15 cellular contexts compared by ENCODE assay signal in genomic region chr6:157646012-157646411, GRCh38.
"Had no signal": no experiment of that assay in that cellular context is flagged by ENCODE, and none has a peak within 500 bp of the region (broad histone marks: within the 10 kb centered on the region; RNA-seq: fewer than 3 reads in every experiment).

No MANE protein-coding gene starts in this region.

- ATAC-seq: activated CD8-positive, alpha-beta T cell treated with anti-CD3 and anti-CD28 coated beads, Interleukin-2, amount 10 ng/mL, durations not matched to agents 7 days and 5 days; natural killer cell had no signal

- DNase-seq: activated B cell treated with CpG ODN at 0.5 μM for 24 hours; activated CD4-positive, alpha-beta T cell treated with anti-CD3 and anti-CD28 coated beads, Interleukin-2, amount 10 ng/mL, durations not matched to agents 24 days and 14 days; activated CD8-positive, alpha-beta memory T cell treated with anti-CD3 and anti-CD28 coated beads, Interleukin-2, amount 50 U/mL, for 4 hours; activated CD8-positive, alpha-beta T cell treated with anti-CD3 and anti-CD28 coated beads, Interleukin-2, amount 10 ng/mL, durations not matched to agents 7 days and 5 days; activated effector memory CD4-positive, alpha-beta T cell treated with anti-CD3 and anti-CD28 coated beads, Interleukin-2, amount 50 U/mL, for 16 hours; activated T-cell treated with anti-CD3 and anti-CD28 coated beads, Interleukin-2, amount 50 U/mL, for 48 hours; adrenal gland; left ventricle myocardium inferior; mesenchymal stem cell; natural killer cell; small intestine; T-helper 1 cell; T1000 had no signal

- H3K27ac ChIP-seq: adrenal gland, cardiac muscle cell, esophagus muscularis mucosa, left ventricle myocardium inferior had no signal

- H3K27me3 ChIP-seq: adrenal gland, cardiac muscle cell, esophagus muscularis mucosa had no signal

- H3K4me3 ChIP-seq: adrenal gland, cardiac muscle cell, esophagus muscularis mucosa, left ventricle myocardium inferior had no signal

- H3K36me3 ChIP-seq: adrenal gland, cardiac muscle cell, esophagus muscularis mucosa, left ventricle myocardium inferior had no signal

- H3K9me3 ChIP-seq: adrenal gland, esophagus muscularis mucosa, left ventricle myocardium inferior had no signal
